In genomic region chr17:33934696-33935095, GRCh38 we compare ENCODE assay signal across 26 cellular contexts.
"Had no signal": no experiment of that assay in that cellular context is flagged by ENCODE, and none has a peak within 500 bp of the region (broad histone marks: within the 10 kb centered on the region; RNA-seq: fewer than 3 reads in every experiment).

No MANE protein-coding gene starts in this region.

- H3K9me3 ChIP-seq: colonic mucosa, esophagus squamous epithelium, gastrocnemius medialis, heart right ventricle, left lung, lower lobe of right lung had no signal

- DNase-seq: colonic mucosa; cortex of kidney; effector CD8-positive, alpha-beta T cell; effector memory CD8-positive, alpha-beta T cell; endodermal cell; erythroblast; esophagus squamous epithelium; foreskin fibroblast; foreskin melanocyte; gastrocnemius medialis; glutamatergic neuron; head of caudate nucleus; heart right ventricle; hippocampal formation; left cardiac atrium; left ventricle myocardium superior; lower lobe of right lung; mesenchymal stem cell; midbrain had no signal

- FAIRE-seq: endometrium, islet of Langerhans, keratinocyte had no signal

- H3K4me1 ChIP-seq: colonic mucosa, gastrocnemius medialis, heart right ventricle, left lung, lower lobe of right lung had no signal

- ATAC-seq: effector memory CD8-positive, alpha-beta T cell; esophagus mucosa; gastrocnemius medialis; heart right ventricle; left cardiac atrium; left lung; left ventricle myocardium superior; lower lobe of right lung had no signal

- H3K27ac ChIP-seq: colonic mucosa, epithelial cell of prostate, esophagus squamous epithelium, gastrocnemius medialis, heart right ventricle, left lung, lower lobe of right lung had no signal

- H3K27ac Mint-ChIP-seq: dendritic cell treated with granulocyte-macrophage colony-stimulating factor and Interleukin-4, amounts not matched to agents 40 ng/mL and 50 ng/mL, for 4 days; effector memory CD8-positive, alpha-beta T cell; endodermal cell had no signal

- H3K4me3 ChIP-seq: colonic mucosa, esophagus squamous epithelium, gastrocnemius medialis, heart right ventricle, left lung, lower lobe of right lung had no signal

- H3K27me3 ChIP-seq: colonic mucosa, gastrocnemius medialis, left lung had no signal

- H3K36me3 ChIP-seq: colonic mucosa, esophagus squamous epithelium, gastrocnemius medialis, heart right ventricle, left lung, lower lobe of right lung had no signal

- H3K9me3 Mint-ChIP-seq: dendritic cell treated with granulocyte-macrophage colony-stimulating factor and Interleukin-4, amounts not matched to agents 40 ng/mL and 50 ng/mL, for 4 days; effector memory CD8-positive, alpha-beta T cell had no signal

- H3K27me3 Mint-ChIP-seq: dendritic cell treated with granulocyte-macrophage colony-stimulating factor and Interleukin-4, amounts not matched to agents 40 ng/mL and 50 ng/mL, for 4 days had no signal

- H3K4me3 Mint-ChIP-seq: dendritic cell treated with granulocyte-macrophage colony-stimulating factor and Interleukin-4, amounts not matched to agents 40 ng/mL and 50 ng/mL, for 4 days; effector memory CD8-positive, alpha-beta T cell; endodermal cell had no signal
